ENCODE assay signal across 9 cellular contexts in the genomic region with DNA sequence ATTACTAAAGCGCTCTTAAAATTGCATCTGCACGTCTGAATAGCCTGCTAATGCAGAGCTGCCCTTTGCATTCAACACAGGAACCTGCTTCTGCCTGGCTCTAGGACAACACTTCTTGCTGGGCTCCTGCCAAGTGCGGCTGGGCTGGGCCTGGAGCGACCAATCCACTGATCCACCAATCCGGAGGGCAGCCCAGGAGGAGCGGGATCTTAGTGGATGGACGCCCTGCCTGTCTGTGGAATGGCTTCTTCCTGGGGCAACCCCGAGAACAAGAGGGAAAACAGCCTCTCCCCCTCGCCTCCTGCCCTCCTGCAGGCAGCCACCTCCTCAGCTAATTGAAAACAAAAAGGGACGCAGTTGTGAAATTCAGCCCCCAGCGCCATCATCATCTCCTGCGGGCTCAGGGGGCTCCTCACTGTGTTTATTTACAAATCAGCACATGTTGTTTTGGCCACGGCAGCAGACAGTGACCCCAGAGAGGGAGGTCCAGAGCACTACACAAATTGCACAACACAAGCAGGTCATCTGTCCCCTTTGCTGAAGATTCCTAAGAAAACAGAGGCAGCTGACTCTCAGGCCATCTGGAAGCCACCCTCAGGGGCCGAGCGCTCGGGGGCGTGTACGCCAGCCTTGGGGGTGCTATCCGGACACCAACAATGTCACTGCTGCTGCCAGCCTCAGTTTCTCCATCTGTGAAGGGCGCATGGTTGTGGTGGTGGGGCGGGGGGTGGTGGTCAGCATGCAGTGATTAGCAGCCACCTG. TPM values are rescaled to one million over a fixed set of nuclear protein-coding genes. Genes with fewer than 3 reads are reported as not detected.
DNase-seq lines count a peak whose midpoint lies in the region; ATAC-seq and TF ChIP-seq lines count a peak whose summit lies in the region.
"Had no signal": no experiment of that assay in that cellular context is flagged by ENCODE, and none has a peak within 500 bp of the region (broad histone marks: within the 10 kb centered on the region; RNA-seq: fewer than 3 reads in every experiment).

No MANE protein-coding gene starts in this region.

- H3K27me3 ChIP-seq in gastrocnemius medialis: no peaks in the 10 kb centered on the region

- in situ Hi-C loops in gastrocnemius medialis (cut with MboI; ENCODE audit: low sequenced_read_pairs in 4 of 4): no loop called here

- H3K27ac ChIP-seq in cingulate gyrus (ENCODE audit: low read depth, low read length) (peak overlapping the region; percentile 76), gastrocnemius medialis (peak overlapping the region; percentile 63 to 76 (median 68))

- H3K4me1 Mint-ChIP-seq in activated CD8-positive, alpha-beta T cell treated with anti-CD3 and anti-CD28 coated beads, Interleukin-2, amount 10 ng/mL, durations not matched to agents 7 days and 5 days (ENCODE audit: low read depth): peaks cover 28% of the 10 kb centered on the region

- no peak overlapping the region for H3K27ac Mint-ChIP-seq in activated CD8-positive, alpha-beta T cell treated with anti-CD3 and anti-CD28 coated beads, Interleukin-2, amount 10 ng/mL, durations not matched to agents 7 days and 5 days
- H3K27ac Mint-ChIP-seq: IgD-negative memory B cell had no signal

- H3K36me3 ChIP-seq in gastrocnemius medialis: no peaks in the 10 kb centered on the region

- peaks cover 10% of the 10 kb centered on the region for H3K27me3 Mint-ChIP-seq in activated CD8-positive, alpha-beta T cell treated with anti-CD3 and anti-CD28 coated beads, Interleukin-2, amount 10 ng/mL, durations not matched to agents 7 days and 5 days (ENCODE audit: low read depth)

- peak; percentile 75 to 79 for ATAC-seq in gastrocnemius medialis
- ATAC-seq in HG03460 (IDR thresholded peaks at IDR 0.05; ENCODE audit: unreplicated experiment): no peak
- ATAC-seq in activated CD8-positive, alpha-beta T cell treated with anti-CD3 and anti-CD28 coated beads, Interleukin-2, amount 10 ng/mL, durations not matched to agents 7 days and 5 days: no peak

- H3K9me3 ChIP-seq in gastrocnemius medialis: no peaks in the 10 kb centered on the region

- intact Hi-C loops in gastrocnemius medialis (cut with DNase I; ENCODE audit: low total_unique reads): no loop called here

- peak overlapping the region; percentile 36 to 51 (median 42) for H3K4me3 ChIP-seq in gastrocnemius medialis

- H3K4me3 Mint-ChIP-seq in activated CD8-positive, alpha-beta T cell treated with anti-CD3 and anti-CD28 coated beads, Interleukin-2, amount 10 ng/mL, durations not matched to agents 7 days and 5 days: no peak overlapping the region
- H3K4me3 Mint-ChIP-seq: IgD-negative memory B cell had no signal

- H3K4me1 ChIP-seq in gastrocnemius medialis: peaks cover 30 to 31% of the 10 kb centered on the region in 2 donors

- peak; percentile 83 for DNase-seq in H4 (ENCODE audit: low spot score)
- peak; percentile 99 for DNase-seq in NCI-H69 (lab: John Stamatoyannopoulos, UW)
- peak; percentile 92 for DNase-seq in iris pigment epithelial cell (ENCODE audit: low read depth)
- DNase-seq in gastrocnemius medialis: peak; percentile 88 to 92
- DNase-seq in activated CD8-positive, alpha-beta T cell treated with anti-CD3 and anti-CD28 coated beads, Interleukin-2, amount 10 ng/mL, durations not matched to agents 7 days and 5 days: no peak
- DNase-seq in effector CD8-positive, alpha-beta T cell (lab: John Stamatoyannopoulos, UW): no peak

- no peak for TF ChIP-seq CTCF in gastrocnemius medialis (IDR thresholded peaks at IDR 0.05 in 4 of 5, conservative IDR thresholded peaks at IDR 0.05 in 1 of 5)

- POLR2A ChIA-PET in activated CD8-positive, alpha-beta T cell treated with anti-CD3 and anti-CD28 coated beads, Interleukin-2, amount 10 ng/mL, durations not matched to agents 7 days and 5 days (lab: Charles Lee): no interaction called here

- no peak for TF ChIP-seq POLR2A in gastrocnemius medialis (IDR thresholded peaks at IDR 0.05)

- CTCF ChIA-PET in activated CD8-positive, alpha-beta T cell treated with anti-CD3 and anti-CD28 coated beads, Interleukin-2, amount 10 ng/mL, durations not matched to agents 7 days and 5 days (lab: Charles Lee): interaction anchor here (1.7 kb wide), 1 partner anchor 60 kb away, joined by 3 read pairs; no protein-coding TSS in a partner anchor

- no peaks in the 10 kb centered on the region for H3K9me3 Mint-ChIP-seq in activated CD8-positive, alpha-beta T cell treated with anti-CD3 and anti-CD28 coated beads, Interleukin-2, amount 10 ng/mL, durations not matched to agents 7 days and 5 days (ENCODE audit: insufficient read depth)
- H3K9me3 Mint-ChIP-seq: IgD-negative memory B cell had no signal

- H3K36me3 Mint-ChIP-seq in activated CD8-positive, alpha-beta T cell treated with anti-CD3 and anti-CD28 coated beads, Interleukin-2, amount 10 ng/mL, durations not matched to agents 7 days and 5 days (ENCODE audit: low read depth): no peaks in the 10 kb centered on the region
- H3K36me3 Mint-ChIP-seq: IgD-negative memory B cell had no signal

RNA-seq across cellular contexts. Expression of a gene that starts 57.3 kb away (rescaled TPM):
- 0.52 and 1.3 TPM in 2 replicates for total RNA-seq in H4 (2014; rRNA removed; shearing (Covaris generic))
- 100 to 1,000 TPM in 3 of 4 donors, 10 to 100 TPM in 1; 84.6 to 154 (median 117) TPM for total RNA-seq in gastrocnemius medialis
- 1 to 10 TPM; 7.4 to 7.7 TPM for total RNA-seq in activated CD8-positive, alpha-beta T cell treated with anti-CD3 and anti-CD28 coated beads, Interleukin-2, amount 10 ng/mL, durations not matched to agents 7 days and 5 days

Comparison
In these comparisons a context has a peak if more than half of its experiments do, and no peak if none do; other contexts are left out.
1. DNase-seq: peak in H4 (single experiment), NCI-H69 (single experiment), iris pigment epithelial cell (single experiment) and gastrocnemius medialis (2 of 2); none in activated CD8-positive, alpha-beta T cell treated with anti-CD3 and anti-CD28 coated beads, Interleukin-2, amount 10 ng/mL, durations not matched to agents 7 days and 5 days (single experiment) and effector CD8-positive, alpha-beta T cell (single experiment).
2. ATAC-seq: peak in gastrocnemius medialis (2 of 2); none in HG03460 (single experiment) and activated CD8-positive, alpha-beta T cell treated with anti-CD3 and anti-CD28 coated beads, Interleukin-2, amount 10 ng/mL, durations not matched to agents 7 days and 5 days (single experiment).
3. RNA of a gene that starts 57.3 kb away (total RNA-seq): 84.6 to 154 TPM in gastrocnemius medialis; 7.4 to 7.7 TPM in activated CD8-positive, alpha-beta T cell treated with anti-CD3 and anti-CD28 coated beads, Interleukin-2, amount 10 ng/mL, durations not matched to agents 7 days and 5 days and 0.52 to 1.3 TPM in H4; every median in the first group is over 4 times any median in the second.